Comparison of ENCODE assay signal across 17 cellular contexts in genomic region chr1:15355968-15356621, GRCh38. TPM values are rescaled to one million over a fixed set of nuclear protein-coding genes. Genes with fewer than 3 reads are reported as not detected.
A peak's percentile ranks its signal among the peaks of the same experiment; 100 is the strongest.
DNase-seq lines count a peak whose midpoint lies in the region; ATAC-seq and TF ChIP-seq lines count a peak whose summit lies in the region.
"Had no signal": no experiment of that assay in that cellular context is flagged by ENCODE, and none has a peak within 500 bp of the region (broad histone marks: within the 10 kb centered on the region; RNA-seq: fewer than 3 reads in every experiment).

No MANE protein-coding gene starts in this region.

- no peaks in the 10 kb centered on the region for H3K9me3 ChIP-seq in mammary epithelial cell (replicated peaks; ENCODE audit: insufficient read depth, low read length)
- no peaks in the 10 kb centered on the region for H3K9me3 ChIP-seq in Peyer's patch
- H3K9me3 ChIP-seq: esophagus squamous epithelium, vagina had no signal

- no peak overlapping the region for H3K27ac ChIP-seq in mammary epithelial cell (ENCODE audit: insufficient read depth, low read depth, low read length)
- H3K27ac ChIP-seq in Peyer's patch: peak overlapping the region in 3 of 4 donors; percentile 17 to 39 (median 26)
- H3K27ac ChIP-seq: coronary artery, esophagus squamous epithelium, vagina had no signal

- TF ChIP-seq CTCF in MCF 10A (IDR thresholded peaks at IDR 0.05; ENCODE audit: unreplicated experiment) (no peak), mammary epithelial cell (conservative IDR thresholded peaks at IDR 0.05 in 1 of 2, IDR thresholded peaks at IDR 0.05 in 1 of 2; ENCODE audit: extremely low read depth in 1 of 2, insufficient read depth in 1 of 2, low read depth in 1 of 2, low read length in 2 of 2) (no peak), Peyer's patch (IDR thresholded peaks at IDR 0.05) (no peak), epithelial cell of esophagus (IDR thresholded peaks at IDR 0.05; ENCODE audit: insufficient read depth, low read depth, low read length, missing control alignments) (no peak), GM20000 (IDR thresholded peaks at IDR 0.05; ENCODE audit: extremely low read depth, missing control alignments) (no peak)

- in situ Hi-C loops in mammary epithelial cell (cut with MboI; ENCODE audit: low sequenced_read_pairs in 2 of 2): no loop called here

- POLR2A ChIA-PET in MCF 10A (lab: Yijun Ruan, JAX): interaction anchor here (0.5 to 3.4 kb wide), 8 partner anchors 14 to 69 kb away, joined by 3 to 23 read pairs (median 4); partner anchors contain the start of gene EFHD2

- H3K36me3 Mint-ChIP-seq in MCF 10A (ENCODE audit: insufficient read depth, unreplicated experiment): no peaks in the 10 kb centered on the region
- peaks cover 11% of the 10 kb centered on the region for H3K36me3 Mint-ChIP-seq in stimulated activated effector memory CD8-positive, alpha-beta T cell treated with anti-CD3 and anti-CD28 coated beads, Interleukin-12 subunit alpha, Interleukin-12 subunit beta, amount 100 ng/mL, for 72 hours
- H3K36me3 Mint-ChIP-seq: activated CD4-positive, alpha-beta memory T cell treated with anti-CD3 and anti-CD28 coated beads for 36 hours; activated naive CD4-positive, alpha-beta T cell treated with anti-CD3 and anti-CD28 coated beads, Interleukin-2, amount 10 ng/mL, durations not matched to agents 7 days and 5 days had no signal

- H3K4me2 ChIP-seq in mammary epithelial cell (ENCODE audit: insufficient read depth, low read depth, low read length): no peak overlapping the region

- no peaks in the 10 kb centered on the region for H3K27me3 Mint-ChIP-seq in MCF 10A (ENCODE audit: insufficient read depth, unreplicated experiment)

- peak overlapping the region; percentile 40 for H3K4me3 Mint-ChIP-seq in MCF 10A (ENCODE audit: unreplicated experiment)
- H3K4me3 Mint-ChIP-seq in stimulated activated effector memory CD8-positive, alpha-beta T cell treated with anti-CD3 and anti-CD28 coated beads, Interleukin-12 subunit alpha, Interleukin-12 subunit beta, amount 100 ng/mL, for 72 hours: peak overlapping the region; percentile 27
- H3K4me3 Mint-ChIP-seq: activated CD4-positive, alpha-beta memory T cell treated with anti-CD3 and anti-CD28 coated beads for 36 hours; activated naive CD4-positive, alpha-beta T cell treated with anti-CD3 and anti-CD28 coated beads, Interleukin-2, amount 10 ng/mL, durations not matched to agents 7 days and 5 days had no signal

- no TSS peak for BruUV-seq in MCF 10A (replicated peaks; lab: Mats Ljungman, UMichigan)
- BruUV-seq in mammary epithelial cell (replicated peaks; lab: Mats Ljungman, UMichigan): no TSS peak

- no peak overlapping the region for H3K9ac ChIP-seq in mammary epithelial cell (ENCODE audit: insufficient read depth, low read length)

- H3K9me3 Mint-ChIP-seq in MCF 10A (ENCODE audit: unreplicated experiment): no peaks in the 10 kb centered on the region
- H3K9me3 Mint-ChIP-seq in stimulated activated effector memory CD8-positive, alpha-beta T cell treated with anti-CD3 and anti-CD28 coated beads, Interleukin-12 subunit alpha, Interleukin-12 subunit beta, amount 100 ng/mL, for 72 hours: no peaks in the 10 kb centered on the region
- H3K9me3 Mint-ChIP-seq: activated CD4-positive, alpha-beta memory T cell treated with anti-CD3 and anti-CD28 coated beads for 36 hours; activated naive CD4-positive, alpha-beta T cell treated with anti-CD3 and anti-CD28 coated beads, Interleukin-2, amount 10 ng/mL, durations not matched to agents 7 days and 5 days had no signal

- peaks cover 49% of the 10 kb centered on the region for H3K4me1 Mint-ChIP-seq in MCF 10A (ENCODE audit: insufficient read depth, unreplicated experiment)
- H3K4me1 Mint-ChIP-seq in stimulated activated effector memory CD8-positive, alpha-beta T cell treated with anti-CD3 and anti-CD28 coated beads, Interleukin-12 subunit alpha, Interleukin-12 subunit beta, amount 100 ng/mL, for 72 hours: peaks cover 47% of the 10 kb centered on the region

- WGBS in mammary epithelial cell (ENCODE audit: low coverage, missing lambda C conversion rate): 94% methylated on average over 16 of the region's 16 CpGs

- H3K27me3 ChIP-seq in mammary epithelial cell (ENCODE audit: insufficient read depth, low read length) (no peaks in the 10 kb centered on the region), Peyer's patch (no peaks in the 10 kb centered on the region)
- H3K27me3 ChIP-seq: esophagus squamous epithelium, vagina had no signal

- ATAC-seq in stimulated activated effector memory CD8-positive, alpha-beta T cell treated with anti-CD3 and anti-CD28 coated beads, Interleukin-12 subunit alpha, Interleukin-12 subunit beta, amount 100 ng/mL, for 72 hours: peak; percentile 61
- no peak for ATAC-seq in GM18498 (IDR thresholded peaks at IDR 0.05; ENCODE audit: unreplicated experiment)

- DNase-seq in MCF 10A (ENCODE audit: unreplicated experiment) (peak; percentile 86), mammary epithelial cell (no peak), Peyer's patch (peak in 1 of 3 donors; percentile 60), epithelial cell of esophagus (ENCODE audit: low read depth) (peak; percentile 25), GM20000 (ENCODE audit: low spot score) (no peak), GM19240 (ENCODE audit: insufficient read length, low spot score) (no peak)
- no peak for DNase-seq in stimulated activated effector memory CD8-positive, alpha-beta T cell treated with anti-CD3 and anti-CD28 coated beads, Interleukin-12 subunit alpha, Interleukin-12 subunit beta, amount 100 ng/mL, for 72 hours (ENCODE audit: low spot score in 2 of 2)
- DNase-seq: activated CD4-positive, alpha-beta memory T cell treated with anti-CD3 and anti-CD28 coated beads for 36 hours; activated naive CD4-positive, alpha-beta T cell treated with anti-CD3 and anti-CD28 coated beads, Interleukin-2, amount 10 ng/mL, durations not matched to agents 7 days and 5 days; esophagus squamous epithelium; midbrain; NCI-H446; RPMI8226; stimulated activated CD4-positive, alpha-beta T cell treated with anti-CD3 and anti-CD28 coated beads, Interleukin-2, amount 100 ng/mL, for 24 hours had no signal

- H3K27ac Mint-ChIP-seq in MCF 10A (ENCODE audit: low read depth, unreplicated experiment): peak overlapping the region; percentile 86
- no peak overlapping the region for H3K27ac Mint-ChIP-seq in stimulated activated effector memory CD8-positive, alpha-beta T cell treated with anti-CD3 and anti-CD28 coated beads, Interleukin-12 subunit alpha, Interleukin-12 subunit beta, amount 100 ng/mL, for 72 hours
- H3K27ac Mint-ChIP-seq: activated CD4-positive, alpha-beta memory T cell treated with anti-CD3 and anti-CD28 coated beads for 36 hours; activated naive CD4-positive, alpha-beta T cell treated with anti-CD3 and anti-CD28 coated beads, Interleukin-2, amount 10 ng/mL, durations not matched to agents 7 days and 5 days had no signal

- H3K4me3 ChIP-seq in mammary epithelial cell (replicated peaks in 1 of 3; ENCODE audit: insufficient read depth in 1 of 3, low read depth in 2 of 3, low read length in 3 of 3) (no peak overlapping the region), Peyer's patch (no peak overlapping the region), epithelial cell of esophagus (ENCODE audit: low read length) (no peak overlapping the region)
- H3K4me3 ChIP-seq: coronary artery, esophagus squamous epithelium, vagina had no signal

- H3K36me3 ChIP-seq in mammary epithelial cell (ENCODE audit: insufficient read depth, low read length) (no peaks in the 10 kb centered on the region), Peyer's patch (no peaks in the 10 kb centered on the region)
- H3K36me3 ChIP-seq: esophagus squamous epithelium, vagina had no signal

- H3K4me1 ChIP-seq in mammary epithelial cell (ENCODE audit: insufficient read depth, low read length) (peaks cover 38% of the 10 kb centered on the region), Peyer's patch (peaks cover 0 to 30% (median 2%) of the 10 kb centered on the region in 4 donors)

- H4K20me1 ChIP-seq in mammary epithelial cell (ENCODE audit: insufficient read depth, low read length): no peaks in the 10 kb centered on the region

- no peaks in the 10 kb centered on the region for H3K79me2 ChIP-seq in mammary epithelial cell (ENCODE audit: insufficient read depth, low read length)

- intact Hi-C loops in MCF 10A (cut with micrococcal nuclease) (loop anchor here (2.0 kb wide), 1 partner anchor 33 kb away; no protein-coding TSS in a partner anchor), mammary epithelial cell (cut with micrococcal nuclease) (no loop called here)

- no peak for TF ChIP-seq POLR2A in Peyer's patch (IDR thresholded peaks at IDR 0.05)

- dilution Hi-C loops in mammary epithelial cell (cut with HindIII; ENCODE audit: low sequenced_read_pairs): no loop called here

- CTCF ChIA-PET in MCF 10A (lab: Yijun Ruan, JAX): interaction anchor here (0.6 to 1.9 kb wide), 2 partner anchors 32 to 44 kb away, joined by 4 read pairs; no protein-coding TSS in a partner anchor
- CTCF ChIA-PET in mammary epithelial cell (lab: Charles Lee; ENCODE audit: low non-redundant PET): no interaction called here

- H2AFZ ChIP-seq in mammary epithelial cell (ENCODE audit: low read depth, low read length): no peak overlapping the region

RNA-seq across cellular contexts. Expression of gene EFHD2, which starts 53.6 kb away (rescaled TPM):
- total RNA-seq in MCF 10A (2022) (45.1 and 48.5 TPM in 2 replicates), mammary epithelial cell (10 to 100 TPM; 17.8 to 56.2 TPM), Peyer's patch (100 to 1,000 TPM in 3 of 4 donors, 10 to 100 TPM in 1; 84.2 to 236 (median 196) TPM)
- polyA plus RNA-seq in mammary epithelial cell: 61.9 TPM
- polyA minus RNA-seq in mammary epithelial cell: 17.1 TPM

Comparison
In these comparisons a context has a peak if more than half of its experiments do, and no peak if none do; other contexts are left out.
1. DNase-seq: peak in MCF 10A (single experiment) and epithelial cell of esophagus (single experiment); none in mammary epithelial cell (single experiment), stimulated activated effector memory CD8-positive, alpha-beta T cell treated with anti-CD3 and anti-CD28 coated beads, Interleukin-12 subunit alpha, Interleukin-12 subunit beta, amount 100 ng/mL, for 72 hours (0 of 2), GM20000 (single experiment) and GM19240 (single experiment).